11 cellular contexts compared by ENCODE assay signal in the genomic region with DNA sequence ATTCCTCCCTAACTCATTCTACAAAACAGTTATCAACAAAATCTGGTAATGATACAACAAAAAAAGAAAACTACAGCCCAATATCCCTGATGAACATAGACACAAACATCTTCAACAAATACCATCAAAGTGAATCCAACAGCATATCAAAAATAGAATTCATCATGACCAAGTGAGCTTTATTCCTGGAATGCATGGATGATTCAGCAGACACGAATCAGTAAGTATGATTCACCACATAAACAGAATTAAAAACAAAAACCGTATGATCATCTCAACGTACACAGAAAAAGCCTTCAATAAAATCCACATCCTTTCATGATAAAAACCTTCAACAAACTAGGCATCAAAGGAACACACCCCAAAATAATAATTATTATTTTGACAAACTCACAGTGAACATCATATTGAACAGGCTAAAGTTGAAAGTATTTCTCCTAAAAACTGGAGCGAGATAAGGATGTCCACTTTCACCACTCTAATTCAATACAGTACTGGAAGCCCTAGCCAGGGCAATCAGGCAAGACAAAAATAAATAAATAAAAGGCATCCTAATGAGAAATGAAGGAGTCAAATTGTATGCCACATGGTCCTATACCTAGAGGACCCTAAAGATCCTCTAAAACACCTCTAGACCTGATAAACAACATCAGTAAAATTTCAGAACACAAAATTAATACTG.
DNase-seq lines count a peak whose midpoint lies in the region; ATAC-seq and TF ChIP-seq lines count a peak whose summit lies in the region.
"Had no signal": no experiment of that assay in that cellular context is flagged by ENCODE, and none has a peak within 500 bp of the region (broad histone marks: within the 10 kb centered on the region; RNA-seq: fewer than 3 reads in every experiment).

No MANE protein-coding gene starts in this region.

- no peak overlapping the region; the same call in 1 of the 2 replicates for H3K4me3 ChIP-seq in AG10803 (ENCODE audit: low read length)
- H3K4me3 ChIP-seq in cardiac fibroblast (replicated peaks in 1 of 2; ENCODE audit: low read depth in 2 of 2, low read length in 2 of 2) = no peak overlapping the region
- H3K4me3 ChIP-seq in mesenchymal stem cell (ENCODE audit: insufficient read depth in 1 of 2, low read depth in 1 of 2, low read length in 2 of 2) = peak overlapping the region in 1 of 2 experiments; percentile 50

- no peak overlapping the region for H4K8ac ChIP-seq in mesenchymal stem cell (ENCODE audit: low read length)

- no peak overlapping the region for H3K4me2 ChIP-seq in mesenchymal stem cell (ENCODE audit: low read length, poor library complexity, severe bottlenecking)

- no peaks in the 10 kb centered on the region for H3K9me3 ChIP-seq in mesenchymal stem cell (ENCODE audit: control insufficient read depth, low read length)

- no peak overlapping the region for H2AK5ac ChIP-seq in mesenchymal stem cell (ENCODE audit: low read length, severe bottlenecking)

- H3K36me3 ChIP-seq in mesenchymal stem cell (ENCODE audit: control insufficient read depth in 1 of 2, insufficient read depth in 2 of 2, low read depth in 1 of 2, low read length in 2 of 2) = no peaks in the 10 kb centered on the region

- TF ChIP-seq CTCF in AG10803 (conservative IDR thresholded peaks at IDR 0.05; ENCODE audit: low read length) (no peak), cardiac fibroblast (IDR thresholded peaks at IDR 0.05; ENCODE audit: low read depth, low read length) (no peak)

- peak overlapping the region; percentile 17 for H3K27ac ChIP-seq in mesenchymal stem cell (ENCODE audit: low read length, poor library complexity, severe bottlenecking)

- H2AFZ ChIP-seq in mesenchymal stem cell (ENCODE audit: low read depth, low read length) = no peak overlapping the region

- H3K14ac ChIP-seq in mesenchymal stem cell (ENCODE audit: low read length in 2 of 2) = no peak overlapping the region

- H2BK12ac ChIP-seq in mesenchymal stem cell (ENCODE audit: low read length in 2 of 2) = no peak overlapping the region

- H2BK15ac ChIP-seq in mesenchymal stem cell (ENCODE audit: low read depth, poor library complexity, severe bottlenecking) = no peak overlapping the region

- 0% methylated on average over 3 of the region's 4 CpGs for WGBS in mesenchymal stem cell

- no peak overlapping the region for H3K23ac ChIP-seq in mesenchymal stem cell (ENCODE audit: low read length in 2 of 2)

- H3K27me3 ChIP-seq in mesenchymal stem cell (ENCODE audit: control insufficient read depth in 1 of 2, insufficient read depth in 1 of 2, low read length in 2 of 2) = no peaks in the 10 kb centered on the region

- peak overlapping the region; percentile 73 for H3K9ac ChIP-seq in mesenchymal stem cell (ENCODE audit: low read length)

- DNase-seq in AG10803 (ENCODE audit: low read depth) (peak; percentile 90), NCI-H226 (peak; percentile 73), cardiac fibroblast (ENCODE audit: low read depth in 2 of 2) (peak; percentile 68 to 94), mesenchymal stem cell (peak; percentile 70), SIG-M5 (lab: John Stamatoyannopoulos, UW) (no peak), inferior parietal cortex (ENCODE audit: extremely low spot score) (no peak)
- DNase-seq: activated CD4-positive, alpha-beta T cell treated with anti-CD3 and anti-CD28 coated beads, Interleukin-2, amount 50 U/mL, for 1 hour; CD8-positive, alpha-beta memory T cell; NCI-H524 treated with DMSO at 0.1 percent for 48 hours had no signal

- no peak for ATAC-seq in HG02970 (IDR thresholded peaks at IDR 0.05; ENCODE audit: low FRiP score, unreplicated experiment)
- ATAC-seq in esophagus mucosa = no peak

- no peaks in the 10 kb centered on the region for H3K79me1 ChIP-seq in mesenchymal stem cell (replicated peaks; ENCODE audit: low read length, poor library complexity, severe bottlenecking)

- no peaks in the 10 kb centered on the region for H3K4me1 ChIP-seq in mesenchymal stem cell (ENCODE audit: control insufficient read depth, insufficient read depth, low read depth, low read length)

- no peak overlapping the region for H2BK5ac ChIP-seq in mesenchymal stem cell (ENCODE audit: low read depth, low read length, poor library complexity, severe bottlenecking)

- H3K18ac ChIP-seq in mesenchymal stem cell (ENCODE audit: low read depth in 1 of 2, low read length in 2 of 2) = no peak overlapping the region

- no peak overlapping the region for H2BK120ac ChIP-seq in mesenchymal stem cell (ENCODE audit: low read depth, low read length)

- H4K91ac ChIP-seq in mesenchymal stem cell (ENCODE audit: low read length) = no peak overlapping the region

- no peak overlapping the region for H3K4ac ChIP-seq in mesenchymal stem cell (ENCODE audit: low read depth in 1 of 2, low read length in 2 of 2)

Comparison
In these comparisons a context has a peak if more than half of its experiments do, and no peak if none do; other contexts are left out.
1. DNase-seq: peak in AG10803 (single experiment), NCI-H226 (single experiment), cardiac fibroblast (2 of 2) and mesenchymal stem cell (single experiment); none in SIG-M5 (single experiment) and inferior parietal cortex (single experiment).